1 cellular context compared by ENCODE assay signal in the genomic region with DNA sequence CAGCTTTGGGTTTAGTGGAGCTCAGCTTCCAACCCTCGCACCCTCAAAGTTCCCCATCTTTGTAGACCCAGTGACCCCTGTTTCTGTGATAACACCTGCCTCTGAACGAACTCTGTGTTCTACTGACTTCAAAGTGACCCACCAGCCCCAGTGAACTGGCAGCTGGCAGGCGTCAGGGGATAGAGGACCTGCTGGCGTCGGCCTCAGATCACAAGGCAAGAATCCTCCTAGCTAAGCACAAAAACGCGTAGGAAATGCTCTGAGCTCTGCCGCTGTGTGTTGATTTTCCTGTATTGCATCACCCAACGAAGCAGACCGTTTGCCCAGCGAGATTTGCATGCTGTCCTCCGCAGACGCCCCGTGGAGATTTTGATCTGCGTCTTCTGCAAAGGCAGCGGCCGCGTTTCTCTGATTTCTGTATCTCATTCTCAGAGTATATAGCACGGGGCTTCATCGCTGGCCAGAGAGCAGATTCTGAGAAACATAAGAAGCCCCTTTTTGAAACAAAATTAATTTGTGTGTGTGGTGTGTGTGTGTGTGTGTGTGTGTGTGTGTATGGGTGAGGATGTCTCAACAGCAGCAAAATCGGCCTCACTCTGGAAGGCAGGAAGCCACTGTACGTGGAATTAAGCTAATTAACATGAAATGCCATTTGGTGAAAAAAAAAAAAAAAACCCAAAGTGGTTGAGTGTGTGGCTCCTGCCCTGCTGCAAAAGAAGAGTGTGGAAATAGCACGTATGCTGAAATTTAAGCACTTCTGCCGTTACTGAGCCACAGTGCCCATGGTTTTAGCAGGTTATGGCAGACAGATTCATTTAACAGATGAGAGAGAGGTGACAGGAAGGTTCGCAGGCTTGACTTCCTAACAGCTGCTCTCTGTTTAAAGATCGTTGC.
TF ChIP-seq lines count a peak whose summit lies in the region.

No MANE protein-coding gene starts in this region.

TF ChIP-seq in GM12878, 131 proteins besides CTCF, POLR2A, EP300 and RAD21 (continued from another document and continues in another):
- TF ChIP-seq CEBPZ (IDR thresholded peaks at IDR 0.05; ENCODE audit: low read depth, low read length) (no peak), BCL11A (IDR thresholded peaks at IDR 0.05; ENCODE audit: low read depth, low read length) (peak; percentile 48; the same call in 1 of the 2 replicates), FOXM1 (IDR thresholded peaks at IDR 0.05; ENCODE audit: low read depth, low read length) (peak; percentile 60), ATF7 (IDR thresholded peaks at IDR 0.05; ENCODE audit: low read depth) (peak; percentile 93), PML (IDR thresholded peaks at IDR 0.05; ENCODE audit: low read length) (peak; percentile 35; the same call in 1 of the 2 replicates), USF1 (IDR thresholded peaks at IDR 0.05; ENCODE audit: borderline replicate concordance, extremely low read length, insufficient read depth, low read depth, low read length) (no peak), JUNB (IDR thresholded peaks at IDR 0.05) (0 out of 2 replicates have a peak, but pooled peaks have one; percentile 12), CBX5 (IDR thresholded peaks at IDR 0.05; ENCODE audit: low read depth) (no peak), KDM1A (IDR thresholded peaks at IDR 0.05; ENCODE audit: borderline replicate concordance) (no peak), SMC3 (IDR thresholded peaks at IDR 0.05; ENCODE audit: borderline replicate concordance, low read length) (peak; percentile 30; the same call in 1 of the 2 replicates), RELB (IDR thresholded peaks at IDR 0.05; ENCODE audit: low read depth) (peak; percentile 67), RB1 (IDR thresholded peaks at IDR 0.05; ENCODE audit: borderline replicate concordance) (no peak), ZNF207 (IDR thresholded peaks at IDR 0.05; ENCODE audit: borderline replicate concordance) (0 out of 2 replicates have a peak, but pooled peaks have one; percentile 10), ZZZ3 (IDR thresholded peaks at IDR 0.05; ENCODE audit: control insufficient read depth, insufficient read length, low read depth) (no peak), SMARCA5 (IDR thresholded peaks at IDR 0.05) (no peak), ZNF24 (IDR thresholded peaks at IDR 0.05) (peak; percentile 72; the same call in 1 of the 2 replicates), CUX1 (IDR thresholded peaks at IDR 0.05; ENCODE audit: insufficient replicate concordance, low read depth, low read length) (peak; percentile 22), SREBF2 (IDR thresholded peaks at IDR 0.05; ENCODE audit: low read length) (no peak), EED (IDR thresholded peaks at IDR 0.05; ENCODE audit: low read depth) (peak; percentile 17; the same call in 1 of the 2 replicates), JUND (IDR thresholded peaks at IDR 0.05; ENCODE audit: low read depth, low read length) (no peak; the same call in 1 of the 2 replicates), SMAD1 (IDR thresholded peaks at IDR 0.05; ENCODE audit: low read depth, partially characterized antibody) (peak; percentile 24), NFXL1 (IDR thresholded peaks at IDR 0.05; ENCODE audit: borderline replicate concordance) (no peak), CHD1 (IDR thresholded peaks at IDR 0.05; ENCODE audit: low read depth, low read length) (peak; percentile 73; the same call in 1 of the 2 replicates), SP1 (IDR thresholded peaks at IDR 0.05; ENCODE audit: low read depth, low read length) (peak; percentile 34), RCOR1 (conservative IDR thresholded peaks at IDR 0.05; ENCODE audit: low read depth, low read length) (no peak), TCF7 (IDR thresholded peaks at IDR 0.05; ENCODE audit: borderline replicate concordance) (no peak), RFX5 (IDR thresholded peaks at IDR 0.05; ENCODE audit: low read depth, low read length) (no peak), IKZF2 (IDR thresholded peaks at IDR 0.05) (peak; percentile 19 to 23; a peak in 2 of 4 replicates), TAF1 (IDR thresholded peaks at IDR 0.05; ENCODE audit: borderline replicate concordance, low read depth, low read length) (peak; percentile 47; the same call in 1 of the 2 replicates), YY1 (IDR thresholded peaks at IDR 0.05; ENCODE audit: low read depth, low read length) (peak; percentile 27; the same call in 1 of the 2 replicates)
- TF ChIP-seq, protein P1, sequence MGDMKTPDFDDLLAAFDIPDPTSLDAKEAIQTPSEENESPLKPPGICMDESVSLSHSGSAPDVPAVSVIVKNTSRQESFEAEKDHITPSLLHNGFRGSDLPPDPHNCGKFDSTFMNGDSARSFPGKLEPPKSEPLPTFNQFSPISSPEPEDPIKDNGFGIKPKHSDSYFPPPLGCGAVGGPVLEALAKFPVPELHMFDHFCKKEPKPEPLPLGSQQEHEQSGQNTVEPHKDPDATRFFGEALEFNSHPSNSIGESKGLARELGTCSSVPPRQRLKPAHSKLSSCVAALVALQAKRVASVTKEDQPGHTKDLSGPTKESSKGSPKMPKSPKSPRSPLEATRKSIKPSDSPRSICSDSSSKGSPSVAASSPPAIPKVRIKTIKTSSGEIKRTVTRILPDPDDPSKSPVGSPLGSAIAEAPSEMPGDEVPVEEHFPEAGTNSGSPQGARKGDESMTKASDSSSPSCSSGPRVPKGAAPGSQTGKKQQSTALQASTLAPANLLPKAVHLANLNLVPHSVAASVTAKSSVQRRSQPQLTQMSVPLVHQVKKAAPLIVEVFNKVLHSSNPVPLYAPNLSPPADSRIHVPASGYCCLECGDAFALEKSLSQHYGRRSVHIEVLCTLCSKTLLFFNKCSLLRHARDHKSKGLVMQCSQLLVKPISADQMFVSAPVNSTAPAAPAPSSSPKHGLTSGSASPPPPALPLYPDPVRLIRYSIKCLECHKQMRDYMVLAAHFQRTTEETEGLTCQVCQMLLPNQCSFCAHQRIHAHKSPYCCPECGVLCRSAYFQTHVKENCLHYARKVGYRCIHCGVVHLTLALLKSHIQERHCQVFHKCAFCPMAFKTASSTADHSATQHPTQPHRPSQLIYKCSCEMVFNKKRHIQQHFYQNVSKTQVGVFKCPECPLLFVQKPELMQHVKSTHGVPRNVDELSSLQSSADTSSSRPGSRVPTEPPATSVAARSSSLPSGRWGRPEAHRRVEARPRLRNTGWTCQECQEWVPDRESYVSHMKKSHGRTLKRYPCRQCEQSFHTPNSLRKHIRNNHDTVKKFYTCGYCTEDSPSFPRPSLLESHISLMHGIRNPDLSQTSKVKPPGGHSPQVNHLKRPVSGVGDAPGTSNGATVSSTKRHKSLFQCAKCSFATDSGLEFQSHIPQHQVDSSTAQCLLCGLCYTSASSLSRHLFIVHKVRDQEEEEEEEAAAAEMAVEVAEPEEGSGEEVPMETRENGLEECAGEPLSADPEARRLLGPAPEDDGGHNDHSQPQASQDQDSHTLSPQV (IDR thresholded peaks at IDR 0.05): peak; percentile 87
- TF ChIP-seq, protein P2, sequence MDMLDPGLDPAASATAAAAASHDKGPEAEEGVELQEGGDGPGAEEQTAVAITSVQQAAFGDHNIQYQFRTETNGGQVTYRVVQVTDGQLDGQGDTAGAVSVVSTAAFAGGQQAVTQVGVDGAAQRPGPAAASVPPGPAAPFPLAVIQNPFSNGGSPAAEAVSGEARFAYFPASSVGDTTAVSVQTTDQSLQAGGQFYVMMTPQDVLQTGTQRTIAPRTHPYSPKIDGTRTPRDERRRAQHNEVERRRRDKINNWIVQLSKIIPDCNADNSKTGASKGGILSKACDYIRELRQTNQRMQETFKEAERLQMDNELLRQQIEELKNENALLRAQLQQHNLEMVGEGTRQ (IDR thresholded peaks at IDR 0.05; ENCODE audit: borderline replicate concordance, low read depth, low read length): no peak
- TF ChIP-seq, protein P3, sequence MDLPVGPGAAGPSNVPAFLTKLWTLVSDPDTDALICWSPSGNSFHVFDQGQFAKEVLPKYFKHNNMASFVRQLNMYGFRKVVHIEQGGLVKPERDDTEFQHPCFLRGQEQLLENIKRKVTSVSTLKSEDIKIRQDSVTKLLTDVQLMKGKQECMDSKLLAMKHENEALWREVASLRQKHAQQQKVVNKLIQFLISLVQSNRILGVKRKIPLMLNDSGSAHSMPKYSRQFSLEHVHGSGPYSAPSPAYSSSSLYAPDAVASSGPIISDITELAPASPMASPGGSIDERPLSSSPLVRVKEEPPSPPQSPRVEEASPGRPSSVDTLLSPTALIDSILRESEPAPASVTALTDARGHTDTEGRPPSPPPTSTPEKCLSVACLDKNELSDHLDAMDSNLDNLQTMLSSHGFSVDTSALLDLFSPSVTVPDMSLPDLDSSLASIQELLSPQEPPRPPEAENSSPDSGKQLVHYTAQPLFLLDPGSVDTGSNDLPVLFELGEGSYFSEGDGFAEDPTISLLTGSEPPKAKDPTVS (IDR thresholded peaks at IDR 0.05; ENCODE audit: low read depth, low read length): no peak
- TF ChIP-seq, protein P4, sequence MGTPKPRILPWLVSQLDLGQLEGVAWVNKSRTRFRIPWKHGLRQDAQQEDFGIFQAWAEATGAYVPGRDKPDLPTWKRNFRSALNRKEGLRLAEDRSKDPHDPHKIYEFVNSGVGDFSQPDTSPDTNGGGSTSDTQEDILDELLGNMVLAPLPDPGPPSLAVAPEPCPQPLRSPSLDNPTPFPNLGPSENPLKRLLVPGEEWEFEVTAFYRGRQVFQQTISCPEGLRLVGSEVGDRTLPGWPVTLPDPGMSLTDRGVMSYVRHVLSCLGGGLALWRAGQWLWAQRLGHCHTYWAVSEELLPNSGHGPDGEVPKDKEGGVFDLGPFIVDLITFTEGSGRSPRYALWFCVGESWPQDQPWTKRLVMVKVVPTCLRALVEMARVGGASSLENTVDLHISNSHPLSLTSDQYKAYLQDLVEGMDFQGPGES (IDR thresholded peaks at IDR 0.05): no peak
